Comparison of ENCODE assay signal across 8 cellular contexts in genomic region chr5:53430618-53431252, GRCh38. TPM values are rescaled to one million over a fixed set of nuclear protein-coding genes. Genes with fewer than 3 reads are reported as not detected.
A peak's percentile ranks its signal among the peaks of the same experiment; 100 is the strongest.
DNase-seq lines count a peak whose midpoint lies in the region; ATAC-seq and TF ChIP-seq lines count a peak whose summit lies in the region.

No MANE protein-coding gene starts in this region.

- CTCF ChIA-PET in SK-N-SH (lab: Yijun Ruan, JAX), result interaction anchor here (0.7 to 1.6 kb wide), 2 partner anchors 10 to 1782 kb away, joined by 3 to 5 read pairs; no protein-coding TSS in a partner anchor

- H3K9ac ChIP-seq in SK-N-SH, result no peak overlapping the region; the same call in 1 of the 2 replicates

- H3K4me1 ChIP-seq in SK-N-SH (ENCODE audit: control insufficient read depth in 1 of 2, insufficient read depth in 2 of 2, low read depth in 1 of 2, low read length in 1 of 2), result peaks cover 0 to 29% of the 10 kb centered on the region in 2 experiments; a peak in 3 of 4 replicates

- H3K4me3 ChIP-seq in SK-N-SH (ENCODE audit: low read depth in 2 of 2, low read length in 1 of 2) (no peak overlapping the region), fibroblast of villous mesenchyme (ENCODE audit: low read depth, low read length) (no peak overlapping the region)

- TF ChIP-seq RAD21 in SK-N-SH (IDR thresholded peaks at IDR 0.05; ENCODE audit: low read length), result peak; percentile 59

- H3K4me2 ChIP-seq in SK-N-SH, result no peak overlapping the region

- H3K27ac ChIP-seq in SK-N-SH (ENCODE audit: low read depth in 2 of 2, low read length in 1 of 2), result peak overlapping the region in 1 of 2 experiments; percentile 65; a peak in 2 of 4 replicates

- no peaks in the 10 kb centered on the region for H3K9me3 ChIP-seq in SK-N-SH

- 55% methylated on average over 5 of the region's 5 CpGs for WGBS in SK-N-SH (ENCODE audit: low lambda C conversion rate)

- no peaks in the 10 kb centered on the region for H4K20me1 ChIP-seq in SK-N-SH (ENCODE audit: insufficient read depth)

- no peak for ATAC-seq in GM18861 (IDR thresholded peaks at IDR 0.05; ENCODE audit: unreplicated experiment)

- TF ChIP-seq CTCF in SK-N-SH (IDR thresholded peaks at IDR 0.05), result peak; percentile 76
- TF ChIP-seq CTCF in fibroblast of villous mesenchyme (IDR thresholded peaks at IDR 0.05; ENCODE audit: insufficient read depth, low read depth, low read length), result peak; percentile 69

- peak overlapping the region; percentile 58 for H2AFZ ChIP-seq in SK-N-SH (ENCODE audit: low read depth)

- H3F3A ChIP-seq in SK-N-SH (replicated peaks; ENCODE audit: insufficient read depth), result peaks cover 25% of the 10 kb centered on the region

- DNase-seq in DMS53 (lab: John Stamatoyannopoulos, UW) (peak; percentile 48), DMS53 treated with DMSO at 0.1 percent for 48 hours (lab: John Stamatoyannopoulos, UW; ENCODE audit: unreplicated experiment) (no peak), SK-N-SH (no peak), fibroblast of villous mesenchyme (ENCODE audit: low read depth) (peak; percentile 76), superior temporal gyrus (ENCODE audit: extremely low spot score) (peak; percentile 23), COLO668 (lab: John Stamatoyannopoulos, UW; ENCODE audit: unreplicated experiment) (no peak), midbrain (lab: John Stamatoyannopoulos, UW) (no peak)

- no peaks in the 10 kb centered on the region for H3K27me3 ChIP-seq in SK-N-SH (ENCODE audit: insufficient read depth)

- H3K9me2 ChIP-seq in SK-N-SH, result no peaks in the 10 kb centered on the region

- POLR2A ChIA-PET in SK-N-SH (lab: Yijun Ruan, JAX), result no interaction called here

- H3K79me2 ChIP-seq in SK-N-SH (ENCODE audit: insufficient read depth), result no peaks in the 10 kb centered on the region

- no peaks in the 10 kb centered on the region for H3K36me3 ChIP-seq in SK-N-SH (replicated peaks in 1 of 2; ENCODE audit: control insufficient read depth in 1 of 2, insufficient read depth in 2 of 2, low read length in 1 of 2)

- TF ChIP-seq EP300 in SK-N-SH (IDR thresholded peaks at IDR 0.05; ENCODE audit: borderline replicate concordance in 1 of 2, low read depth in 1 of 2, low read length in 1 of 2), result no peak

TF ChIP-seq in SK-N-SH, 30 proteins besides CTCF, POLR2A, EP300 and RAD21:
- TF ChIP-seq SIN3A (IDR thresholded peaks at IDR 0.05; ENCODE audit: borderline replicate concordance, low read depth, low read length) (no peak), GATA2 (CRISPR knock-in tag; IDR thresholded peaks at IDR 0.05) (no peak), TCF12 (IDR thresholded peaks at IDR 0.05) (peak; percentile 13; the same call in 1 of the 2 replicates), TEAD4 (IDR thresholded peaks at IDR 0.05; ENCODE audit: borderline replicate concordance, insufficient read depth) (no peak), MEF2A (IDR thresholded peaks at IDR 0.05; ENCODE audit: borderline replicate concordance, low read depth) (no peak), REST (IDR thresholded peaks at IDR 0.05; ENCODE audit: low read depth, low read length) (no peak), RCOR1 (IDR thresholded peaks at IDR 0.05; ENCODE audit: low read length) (no peak; the same call in 1 of the 2 replicates), NRF1 (IDR thresholded peaks at IDR 0.05; ENCODE audit: low read depth, low read length) (no peak), IRF3 (IDR thresholded peaks at IDR 0.05; ENCODE audit: low read depth, low read length) (no peak), ELF1 (IDR thresholded peaks at IDR 0.05) (no peak), NFIC (IDR thresholded peaks at IDR 0.05; ENCODE audit: borderline replicate concordance) (0 out of 2 replicates have a peak, but pooled peaks have one; percentile 6), CHD2 (IDR thresholded peaks at IDR 0.05; ENCODE audit: low read length, partially characterized antibody) (no peak), MXI1 (IDR thresholded peaks at IDR 0.05; ENCODE audit: low read depth, low read length) (no peak), RXRA (IDR thresholded peaks at IDR 0.05; ENCODE audit: borderline replicate concordance, low read depth) (no peak), YY1 (IDR thresholded peaks at IDR 0.05; ENCODE audit: low read depth) (no peak), SMC3 (IDR thresholded peaks at IDR 0.05; ENCODE audit: low read depth, low read length) (peak; percentile 57), TAF1 (IDR thresholded peaks at IDR 0.05; ENCODE audit: borderline replicate concordance, low read depth, low read length) (no peak)
- TF ChIP-seq, protein P1, sequence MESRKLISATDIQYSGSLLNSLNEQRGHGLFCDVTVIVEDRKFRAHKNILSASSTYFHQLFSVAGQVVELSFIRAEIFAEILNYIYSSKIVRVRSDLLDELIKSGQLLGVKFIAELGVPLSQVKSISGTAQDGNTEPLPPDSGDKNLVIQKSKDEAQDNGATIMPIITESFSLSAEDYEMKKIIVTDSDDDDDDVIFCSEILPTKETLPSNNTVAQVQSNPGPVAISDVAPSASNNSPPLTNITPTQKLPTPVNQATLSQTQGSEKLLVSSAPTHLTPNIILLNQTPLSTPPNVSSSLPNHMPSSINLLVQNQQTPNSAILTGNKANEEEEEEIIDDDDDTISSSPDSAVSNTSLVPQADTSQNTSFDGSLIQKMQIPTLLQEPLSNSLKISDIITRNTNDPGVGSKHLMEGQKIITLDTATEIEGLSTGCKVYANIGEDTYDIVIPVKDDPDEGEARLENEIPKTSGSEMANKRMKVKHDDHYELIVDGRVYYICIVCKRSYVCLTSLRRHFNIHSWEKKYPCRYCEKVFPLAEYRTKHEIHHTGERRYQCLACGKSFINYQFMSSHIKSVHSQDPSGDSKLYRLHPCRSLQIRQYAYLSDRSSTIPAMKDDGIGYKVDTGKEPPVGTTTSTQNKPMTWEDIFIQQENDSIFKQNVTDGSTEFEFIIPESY (IDR thresholded peaks at IDR 0.05; ENCODE audit: borderline replicate concordance, low read depth), result no peak
- TF ChIP-seq, protein P2, sequence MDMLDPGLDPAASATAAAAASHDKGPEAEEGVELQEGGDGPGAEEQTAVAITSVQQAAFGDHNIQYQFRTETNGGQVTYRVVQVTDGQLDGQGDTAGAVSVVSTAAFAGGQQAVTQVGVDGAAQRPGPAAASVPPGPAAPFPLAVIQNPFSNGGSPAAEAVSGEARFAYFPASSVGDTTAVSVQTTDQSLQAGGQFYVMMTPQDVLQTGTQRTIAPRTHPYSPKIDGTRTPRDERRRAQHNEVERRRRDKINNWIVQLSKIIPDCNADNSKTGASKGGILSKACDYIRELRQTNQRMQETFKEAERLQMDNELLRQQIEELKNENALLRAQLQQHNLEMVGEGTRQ (IDR thresholded peaks at IDR 0.05; ENCODE audit: borderline replicate concordance, low read depth, low read length), result no peak
TF ChIP-seq in SK-N-SH: peak in this region for 3.

RNA-seq across cellular contexts. Expression of gene FST, which starts 49.7 kb away (rescaled TPM):
- polyA plus RNA-seq in SK-N-SH (2012; rRNA removed), result 157 and 162 TPM in 2 replicates
- 154 and 175 TPM in 2 replicates for polyA plus RNA-seq in SK-N-SH (2012; cell fraction: cytosol; rRNA removed)
- polyA plus RNA-seq in SK-N-SH (2012; cell fraction: nucleus; rRNA removed), result 202 and 227 TPM in 2 replicates
- total RNA-seq in fibroblast of villous mesenchyme, result 29.8 and 52.5 TPM in 2 replicates

Comparison
In these comparisons a context has a peak if more than half of its experiments do, and no peak if none do; other contexts are left out.
1. DNase-seq: peak in DMS53 (single experiment), fibroblast of villous mesenchyme (single experiment) and superior temporal gyrus (single experiment); none in DMS53 treated with DMSO at 0.1 percent for 48 hours (single experiment), SK-N-SH (single experiment), COLO668 (single experiment) and midbrain (single experiment).